In genomic region chr13:77184455-77184854, GRCh38 we compare ENCODE assay signal across 8 cellular contexts.
DNase-seq lines count a peak whose midpoint lies in the region; ATAC-seq, FAIRE-seq and TF ChIP-seq lines count a peak whose summit lies in the region.

No MANE protein-coding gene starts in this region.

- CTCF ChIA-PET in HepG2 (lab: Yijun Ruan, JAX; ENCODE audit: low intra/inter-chr PET ratio, low total read pairs) = no interaction called here

- no peak for FAIRE-seq in HepG2 (lab: Jason Lieb, UNC)

- H3K4me2 ChIP-seq in HepG2 (ENCODE audit: low read depth, low read length) = no peak overlapping the region

- H3K36me3 ChIP-seq in HepG2 (replicated peaks in 1 of 2; ENCODE audit: control insufficient read depth in 1 of 2, insufficient read depth in 2 of 2, low read length in 2 of 2) (peaks cover 5 to 33% of the 10 kb centered on the region in 2 experiments; a peak in 4 of 5 replicates), right lobe of liver (peaks cover 2 to 58% (median 10%) of the 10 kb centered on the region in 4 donors)

- H3K9me3 Mint-ChIP-seq in activated T-cell treated with anti-CD3 and anti-CD28 coated beads, Interleukin-2, amount 50 U/mL, for 72 hours = no peaks in the 10 kb centered on the region
- H3K9me3 Mint-ChIP-seq in stimulated activated naive CD8-positive, alpha-beta T cell treated with anti-CD3 and anti-CD28 coated beads, Interleukin-15, Interleukin-2, amounts not matched to agents 100 ng/mL and 50 ng/mL, for 24 hours = no peaks in the 10 kb centered on the region

- peaks cover 13 to 40% of the 10 kb centered on the region in 2 donors for H3K36me3 Mint-ChIP-seq in activated T-cell treated with anti-CD3 and anti-CD28 coated beads, Interleukin-2, amount 50 U/mL, for 72 hours (ENCODE audit: insufficient read depth in 2 of 2)
- H3K36me3 Mint-ChIP-seq in stimulated activated naive CD8-positive, alpha-beta T cell treated with anti-CD3 and anti-CD28 coated beads, Interleukin-15, Interleukin-2, amounts not matched to agents 100 ng/mL and 50 ng/mL, for 24 hours (ENCODE audit: low read depth) = peaks cover 78% of the 10 kb centered on the region

- no peak for TF ChIP-seq RAD21 in HepG2 (CRISPR knock-in tag; IDR thresholded peaks at IDR 0.05)

- DNase-seq in stimulated activated CD4-positive, alpha-beta T cell treated with anti-CD3 and anti-CD28 coated beads, Interleukin-12 subunit alpha, Interleukin-12 subunit beta, amount 100 ng/mL, for 48 hours (ENCODE audit: low read depth in 2 of 3, low spot score in 1 of 3) = peak; percentile 12 to 31 (median 28)
- no peak for DNase-seq in stimulated activated CD4-positive, alpha-beta T cell treated with anti-CD3 and anti-CD28 coated beads, Interleukin-4, amount 100 ng/mL, for 4 hours
- DNase-seq in activated T-cell treated with anti-CD3 and anti-CD28 coated beads, Interleukin-2, amount 50 U/mL, for 72 hours = peak; percentile 63 to 67
- DNase-seq in midbrain (lab: John Stamatoyannopoulos, UW) = no peak
- no peak for DNase-seq in HepG2 (ENCODE audit: low spot score)
- DNase-seq in right lobe of liver = no peak

- 92% methylated on average over 2 of the region's 2 CpGs for WGBS in HepG2 (ENCODE audit: low lambda C conversion rate)
- WGBS in right lobe of liver (ENCODE audit: insufficient coverage, low coverage, low lambda C conversion rate, missing lambda C conversion rate) = 61% methylated on average over 2 of the region's 2 CpGs

- no peak for TF ChIP-seq EP300 in HepG2 (IDR thresholded peaks at IDR 0.05; ENCODE audit: low read depth in 2 of 2, low read length in 2 of 2)
- no peak for TF ChIP-seq EP300 in HepG2 (CRISPR knock-in tag; IDR thresholded peaks at IDR 0.05; ENCODE audit: borderline replicate concordance)

- peaks cover 24% of the 10 kb centered on the region for H3K4me1 Mint-ChIP-seq in activated T-cell treated with anti-CD3 and anti-CD28 coated beads, Interleukin-2, amount 50 U/mL, for 72 hours (ENCODE audit: low read depth)
- H3K4me1 Mint-ChIP-seq in stimulated activated naive CD8-positive, alpha-beta T cell treated with anti-CD3 and anti-CD28 coated beads, Interleukin-15, Interleukin-2, amounts not matched to agents 100 ng/mL and 50 ng/mL, for 24 hours (ENCODE audit: low read depth) = peaks cover 22% of the 10 kb centered on the region

- H3K4me1 ChIP-seq in HepG2 (ENCODE audit: insufficient read depth, low read length) (no peaks in the 10 kb centered on the region), right lobe of liver (no peaks in the 10 kb centered on the region)

- no peaks in the 10 kb centered on the region for H3K79me2 ChIP-seq in HepG2 (ENCODE audit: insufficient read depth, low read length)

- no peaks in the 10 kb centered on the region for H3K27me3 Mint-ChIP-seq in activated T-cell treated with anti-CD3 and anti-CD28 coated beads, Interleukin-2, amount 50 U/mL, for 72 hours (ENCODE audit: low read depth)
- H3K27me3 Mint-ChIP-seq in stimulated activated naive CD8-positive, alpha-beta T cell treated with anti-CD3 and anti-CD28 coated beads, Interleukin-15, Interleukin-2, amounts not matched to agents 100 ng/mL and 50 ng/mL, for 24 hours = no peaks in the 10 kb centered on the region

- no peak overlapping the region for H3K9ac ChIP-seq in HepG2 (ENCODE audit: insufficient read depth, low read depth, low read length)

- peak overlapping the region; percentile 14 for H3K27ac Mint-ChIP-seq in activated T-cell treated with anti-CD3 and anti-CD28 coated beads, Interleukin-2, amount 50 U/mL, for 72 hours
- H3K27ac Mint-ChIP-seq in stimulated activated naive CD8-positive, alpha-beta T cell treated with anti-CD3 and anti-CD28 coated beads, Interleukin-15, Interleukin-2, amounts not matched to agents 100 ng/mL and 50 ng/mL, for 24 hours = peak overlapping the region; percentile 75

- in situ Hi-C loops in HepG2 (cut with HindIII; ENCODE audit: extremely low pct_ligation_motif_present, low pct_unique_long_range_greater_than_20kb) = no loop called here

- H2AFZ ChIP-seq in HepG2 (ENCODE audit: low read length) = no peak overlapping the region

- H3K4me3 ChIP-seq in HepG2 (replicated peaks in 1 of 3; ENCODE audit: insufficient read depth in 1 of 3, low read depth in 2 of 3, low read length in 3 of 3) (no peak overlapping the region), right lobe of liver (no peak overlapping the region)

- ATAC-seq in HG03135 (IDR thresholded peaks at IDR 0.05; ENCODE audit: unreplicated experiment) (peak; percentile 98), HepG2 (no peak), right lobe of liver (no peak)
- ATAC-seq in activated T-cell treated with anti-CD3 and anti-CD28 coated beads, Interleukin-2, amount 50 U/mL, for 72 hours (replicated peaks in 1 of 2) = peak; percentile 100

- intact Hi-C loops in HepG2 (cut with micrococcal nuclease; ENCODE audit: unreplicated experiment) (no loop called here), right lobe of liver (cut with DNase I) (no loop called here)

- H3K9me3 ChIP-seq in HepG2 (ENCODE audit: low read length) (no peaks in the 10 kb centered on the region), right lobe of liver (no peaks in the 10 kb centered on the region)

- POLR2A ChIA-PET in HepG2 (lab: Yijun Ruan, JAX) = no interaction called here

- no peaks in the 10 kb centered on the region; a peak in 1 of 5 replicates for H3K27me3 ChIP-seq in HepG2 (ENCODE audit: control insufficient read depth in 1 of 2, insufficient read depth in 2 of 2, low read length in 2 of 2)
- H3K27me3 ChIP-seq in right lobe of liver = no peaks in the 10 kb centered on the region

- no peaks in the 10 kb centered on the region for H4K20me1 ChIP-seq in HepG2 (ENCODE audit: insufficient read depth, low read length)

- TF ChIP-seq POLR2A in HepG2 (IDR thresholded peaks at IDR 0.05; ENCODE audit: insufficient read depth in 1 of 2, low read depth in 2 of 2, low read length in 2 of 2) (no peak), right lobe of liver (IDR thresholded peaks at IDR 0.05) (no peak)

- H3K4me3 Mint-ChIP-seq in activated T-cell treated with anti-CD3 and anti-CD28 coated beads, Interleukin-2, amount 50 U/mL, for 72 hours = peak overlapping the region in 1 of 2 donors; percentile 4
- no peak overlapping the region for H3K4me3 Mint-ChIP-seq in stimulated activated naive CD8-positive, alpha-beta T cell treated with anti-CD3 and anti-CD28 coated beads, Interleukin-15, Interleukin-2, amounts not matched to agents 100 ng/mL and 50 ng/mL, for 24 hours

- H3K27ac ChIP-seq in HepG2 (ENCODE audit: extremely low read length, insufficient read depth, low read length) (no peak overlapping the region), right lobe of liver (no peak overlapping the region)

- BruUV-seq in HepG2 (replicated peaks; lab: Mats Ljungman, UMichigan) = no TSS peak

- TF ChIP-seq CTCF in HepG2 (CRISPR knock-in tag; IDR thresholded peaks at IDR 0.05) (no peak), right lobe of liver (IDR thresholded peaks at IDR 0.05) (no peak)

TF ChIP-seq in HepG2, 621 proteins besides CTCF, POLR2A, EP300 and RAD21 (continues in another document):
- no peak for TF ChIP-seq KAT7 (CRISPR knock-in tag; IDR thresholded peaks at IDR 0.05; ENCODE audit: borderline replicate concordance)
- TF ChIP-seq ZNF644 (CRISPR knock-in tag; IDR thresholded peaks at IDR 0.05; ENCODE audit: low read depth) = no peak
- no peak for TF ChIP-seq GATA4 (IDR thresholded peaks at IDR 0.05; ENCODE audit: borderline replicate concordance, low read depth)
- TF ChIP-seq ZNF451 (CRISPR knock-in tag; IDR thresholded peaks at IDR 0.05) = no peak
- no peak for TF ChIP-seq ZSCAN5A (CRISPR knock-in tag; IDR thresholded peaks at IDR 0.05; ENCODE audit: borderline replicate concordance)
- TF ChIP-seq RFXAP (CRISPR knock-in tag; IDR thresholded peaks at IDR 0.05; ENCODE audit: borderline replicate concordance) = no peak
- TF ChIP-seq PCBP2 (optimal IDR thresholded peaks at IDR 0.05; ENCODE audit: low read depth, low read length, poor library complexity, severe bottlenecking) = no peak
- no peak for TF ChIP-seq RARA (CRISPR knock-in tag; IDR thresholded peaks at IDR 0.05)

Comparison
In these comparisons a context has a peak if more than half of its experiments do, and no peak if none do; other contexts are left out.
1. DNase-seq: peak in stimulated activated CD4-positive, alpha-beta T cell treated with anti-CD3 and anti-CD28 coated beads, Interleukin-12 subunit alpha, Interleukin-12 subunit beta, amount 100 ng/mL, for 48 hours (3 of 3) and activated T-cell treated with anti-CD3 and anti-CD28 coated beads, Interleukin-2, amount 50 U/mL, for 72 hours (2 of 2); none in stimulated activated CD4-positive, alpha-beta T cell treated with anti-CD3 and anti-CD28 coated beads, Interleukin-4, amount 100 ng/mL, for 4 hours (0 of 2), midbrain (single experiment), HepG2 (single experiment) and right lobe of liver (0 of 3).
2. ATAC-seq: peak in HG03135 (single experiment) and activated T-cell treated with anti-CD3 and anti-CD28 coated beads, Interleukin-2, amount 50 U/mL, for 72 hours (2 of 2); none in HepG2 (single experiment) and right lobe of liver (0 of 4).